ENCODE assay signal across 8 cellular contexts in genomic region chr1:27342778-27343638, GRCh38. TPM values are rescaled to one million over a fixed set of nuclear protein-coding genes. Genes with fewer than 3 reads are reported as not detected.
DNase-seq lines count a peak whose midpoint lies in the region; ATAC-seq, FAIRE-seq and TF ChIP-seq lines count a peak whose summit lies in the region.

No MANE protein-coding gene starts in this region.

- H3K9ac ChIP-seq in HUES6 (ENCODE audit: low read length) (peak overlapping the region; percentile 33), HepG2 (ENCODE audit: insufficient read depth, low read depth, low read length) (peak overlapping the region; percentile 72)

- BruUV-seq in HepG2 (replicated peaks; lab: Mats Ljungman, UMichigan) = no TSS peak

- H3K4me3 ChIP-seq in HUES6 (ENCODE audit: low read depth, low read length) (peak overlapping the region; percentile 51), HepG2 (replicated peaks in 1 of 3; ENCODE audit: insufficient read depth in 1 of 3, low read depth in 2 of 3, low read length in 3 of 3) (peak overlapping the region; percentile 65 to 84 (median 79)), thoracic aorta (peak overlapping the region; percentile 26)

- TF ChIP-seq RAD21 in HepG2 (CRISPR knock-in tag; IDR thresholded peaks at IDR 0.05) = no peak

- no peak for FAIRE-seq in HepG2 (lab: Jason Lieb, UNC)

- no peaks in the 10 kb centered on the region for H3K79me2 ChIP-seq in HepG2 (ENCODE audit: insufficient read depth, low read length)

- peaks cover 65% of the 10 kb centered on the region for H3K4me1 Mint-ChIP-seq in activated naive CD4-positive, alpha-beta T cell treated with anti-CD3 and anti-CD28 coated beads, Interleukin-2, amount 10 ng/mL, durations not matched to agents 7 days and 5 days

- H3K36me3 ChIP-seq in HUES6 (ENCODE audit: control insufficient read depth, insufficient read depth, low read length) = peaks cover 4% of the 10 kb centered on the region; the same call in 1 of the 2 replicates
- H3K36me3 ChIP-seq in HepG2 (replicated peaks in 1 of 2; ENCODE audit: control insufficient read depth in 1 of 2, insufficient read depth in 2 of 2, low read length in 2 of 2) = no peaks in the 10 kb centered on the region
- H3K36me3 ChIP-seq in thoracic aorta = peaks cover 4% of the 10 kb centered on the region

- no peaks in the 10 kb centered on the region for H3K27me3 Mint-ChIP-seq in activated naive CD4-positive, alpha-beta T cell treated with anti-CD3 and anti-CD28 coated beads, Interleukin-2, amount 10 ng/mL, durations not matched to agents 7 days and 5 days

- H3K9me3 Mint-ChIP-seq in activated naive CD4-positive, alpha-beta T cell treated with anti-CD3 and anti-CD28 coated beads, Interleukin-2, amount 10 ng/mL, durations not matched to agents 7 days and 5 days = no peaks in the 10 kb centered on the region

- no peaks in the 10 kb centered on the region for H4K20me1 ChIP-seq in HepG2 (ENCODE audit: insufficient read depth, low read length)

- peak; percentile 58 for DNase-seq in DMS153 (lab: John Stamatoyannopoulos, UW)
- peak; percentile 95 for DNase-seq in SKM-1 (lab: John Stamatoyannopoulos, UW; ENCODE audit: unreplicated experiment)
- peak; percentile 87 for DNase-seq in activated naive CD4-positive, alpha-beta T cell treated with anti-CD3 and anti-CD28 coated beads, Interleukin-2, amount 10 ng/mL, durations not matched to agents 7 days and 5 days
- peak; percentile 52 for DNase-seq in HepG2 (ENCODE audit: low spot score)
- DNase-seq in thoracic aorta (ENCODE audit: low spot score) = no peak
- no peak for DNase-seq in RKO (ENCODE audit: low spot score)
- DNase-seq in kidney glomerular epithelial cell (lab: John Stamatoyannopoulos, UW) = no peak

- ATAC-seq in HepG2 (peak; percentile 77), thoracic aorta (ENCODE audit: insufficient number of reproducible peaks, low FRiP score, low read depth) (no peak)

- no peak for TF ChIP-seq EP300 in HepG2 (IDR thresholded peaks at IDR 0.05; ENCODE audit: low read depth in 2 of 2, low read length in 2 of 2)
- 0 out of 2 replicates have a peak, but pooled peaks have one; percentile 19 for TF ChIP-seq EP300 in HepG2 (CRISPR knock-in tag; IDR thresholded peaks at IDR 0.05; ENCODE audit: borderline replicate concordance)

- TF ChIP-seq CTCF in HepG2 (CRISPR knock-in tag; IDR thresholded peaks at IDR 0.05) = no peak
- no peak for TF ChIP-seq CTCF in thoracic aorta (IDR thresholded peaks at IDR 0.05)

- in situ Hi-C loops in HepG2 (cut with HindIII; ENCODE audit: extremely low pct_ligation_motif_present, low pct_unique_long_range_greater_than_20kb) = no loop called here

- peak overlapping the region; percentile 90 for H3K27ac Mint-ChIP-seq in activated naive CD4-positive, alpha-beta T cell treated with anti-CD3 and anti-CD28 coated beads, Interleukin-2, amount 10 ng/mL, durations not matched to agents 7 days and 5 days

- H3K36me3 Mint-ChIP-seq in activated naive CD4-positive, alpha-beta T cell treated with anti-CD3 and anti-CD28 coated beads, Interleukin-2, amount 10 ng/mL, durations not matched to agents 7 days and 5 days = peaks cover 44% of the 10 kb centered on the region

- POLR2A ChIA-PET in HepG2 (lab: Yijun Ruan, JAX) = interaction anchor here (0.7 to 3.2 kb wide), 6 partner anchors 9 to 23 kb away, joined by 3 to 36 read pairs (median 8); partner anchors contain the start of gene MAP3K6

- peak in 1 of 2 experiments; percentile 51; a peak in 2 of 4 replicates for TF ChIP-seq POLR2A in HepG2 (IDR thresholded peaks at IDR 0.05; ENCODE audit: insufficient read depth in 1 of 2, low read depth in 2 of 2, low read length in 2 of 2)

- H2AFZ ChIP-seq in HepG2 (ENCODE audit: low read length) = no peak overlapping the region

- peak overlapping the region; percentile 90 for H3K4me3 Mint-ChIP-seq in activated naive CD4-positive, alpha-beta T cell treated with anti-CD3 and anti-CD28 coated beads, Interleukin-2, amount 10 ng/mL, durations not matched to agents 7 days and 5 days

- peak overlapping the region; percentile 99 for H3K4me2 ChIP-seq in HepG2 (ENCODE audit: low read depth, low read length)

- no peaks in the 10 kb centered on the region for H3K27me3 ChIP-seq in HUES6 (ENCODE audit: control insufficient read depth, insufficient read depth, low read length)
- H3K27me3 ChIP-seq in HepG2 (ENCODE audit: control insufficient read depth in 1 of 2, insufficient read depth in 2 of 2, low read length in 2 of 2) = no peaks in the 10 kb centered on the region; a peak in 1 of 5 replicates
- no peaks in the 10 kb centered on the region for H3K27me3 ChIP-seq in thoracic aorta (replicated peaks; ENCODE audit: insufficient read depth)

- WGBS in HepG2 (ENCODE audit: low lambda C conversion rate) = 2% methylated on average over 16 of the region's 31 CpGs

- H3K9me3 ChIP-seq in HUES6 (ENCODE audit: control insufficient read depth, insufficient read depth, low read depth, low read length) = no peaks in the 10 kb centered on the region
- no peaks in the 10 kb centered on the region for H3K9me3 ChIP-seq in HepG2 (ENCODE audit: low read length)
- no peaks in the 10 kb centered on the region for H3K9me3 ChIP-seq in thoracic aorta

- H3K4me1 ChIP-seq in HUES6 (ENCODE audit: control insufficient read depth, insufficient read depth, low read length) (peaks cover 48% of the 10 kb centered on the region), HepG2 (ENCODE audit: insufficient read depth, low read length) (peaks cover 20% of the 10 kb centered on the region), thoracic aorta (ENCODE audit: control insufficient read depth in 1 of 2, low read depth in 2 of 2) (no peaks in the 10 kb centered on the region)

- H3K27ac ChIP-seq in HUES6 (ENCODE audit: low read depth, low read length) (peak overlapping the region; percentile 24; the same call in 1 of the 2 replicates), HepG2 (ENCODE audit: extremely low read length, insufficient read depth, low read length) (peak overlapping the region; percentile 54), thoracic aorta (no peak overlapping the region)

- CTCF ChIA-PET in activated naive CD4-positive, alpha-beta T cell treated with anti-CD3 and anti-CD28 coated beads, Interleukin-2, amount 10 ng/mL, durations not matched to agents 7 days and 5 days (lab: Charles Lee) = interaction anchor here (0.6 to 3.2 kb wide), 8 partner anchors 10 to 320 kb away, joined by 3 to 26 read pairs (median 4); partner anchors contain the start of gene MAP3K6
- CTCF ChIA-PET in HepG2 (lab: Yijun Ruan, JAX; ENCODE audit: low intra/inter-chr PET ratio, low total read pairs) = no interaction called here

- intact Hi-C loops in HepG2 (cut with micrococcal nuclease; ENCODE audit: unreplicated experiment) = no loop called here

RNA-seq across cellular contexts. Expression of gene SYTL1, which starts 1.2 kb away (rescaled TPM):
- total RNA-seq in HepG2 (2016; rRNA removed; fragmentation: Illumina TruSeq; extraction: Trizol) (9.1 and 17.8 TPM in 2 replicates), thoracic aorta (1 to 10 TPM; 4.1 to 5.5 TPM)
- total RNA-seq in HepG2 (2016; cell fraction: cytosol; rRNA removed; fragmentation: Illumina TruSeq; extraction: Trizol; ENCODE audit: low read depth) = 5.6 TPM in 2 replicates
- total RNA-seq in HepG2 (2016; cell fraction: insoluble cytoplasmic fraction; rRNA removed; fragmentation: Illumina TruSeq; extraction: Trizol) = 7.9 and 19.8 TPM in 2 replicates
- 7.4 and 8.0 TPM in 2 replicates for total RNA-seq in HepG2 (2016; cell fraction: membrane; rRNA removed; fragmentation: Illumina TruSeq; extraction: Trizol)
- 15.9 and 19.3 TPM in 2 replicates for total RNA-seq in HepG2 (2016; cell fraction: nucleus; rRNA removed; fragmentation: Illumina TruSeq; extraction: Trizol)
- 11.1 and 15.8 TPM in 2 replicates for polyA plus RNA-seq in HepG2 (2011; rRNA removed)
- polyA plus RNA-seq in HepG2 (2011; cell fraction: cytosol; rRNA removed) = 4.7 and 8.4 TPM in 2 replicates
- polyA plus RNA-seq in HepG2 (2011; cell fraction: nucleus; rRNA removed) = 175 and 243 TPM in 2 replicates
- 7.2 and 8.3 TPM in 2 replicates for polyA plus RNA-seq in HepG2 (2012)
- polyA plus RNA-seq in HepG2 (2016; cell fraction: cytosol; fragmentation: Illumina TruSeq; extraction: Trizol; ENCODE audit: low read depth) = 3.6 and 4.2 TPM in 2 replicates
- 8.1 and 8.6 TPM in 2 replicates for polyA plus RNA-seq in HepG2 (2016; cell fraction: insoluble cytoplasmic fraction; fragmentation: Illumina TruSeq; extraction: Trizol; ENCODE audit: low read depth)
- 4.6 and 5.4 TPM in 2 replicates for polyA plus RNA-seq in HepG2 (2016; cell fraction: membrane; fragmentation: Illumina TruSeq; extraction: Trizol; ENCODE audit: low read depth)
- 45.3 and 50.8 TPM in 2 replicates for polyA plus RNA-seq in HepG2 (2016; cell fraction: nucleus; fragmentation: Illumina TruSeq; extraction: Trizol; ENCODE audit: insufficient read depth, low read depth)
- polyA minus RNA-seq in HepG2 (2011; rRNA and poly(A)+ RNA removed; ENCODE audit: low replicate concordance) = 0.21 and 11.5 TPM in 2 replicates
- polyA minus RNA-seq in HepG2 (2011; cell fraction: cytosol; rRNA and poly(A)+ RNA removed) = 3.3 and 6.7 TPM in 2 replicates
- 14.3 and 14.8 TPM in 2 replicates for polyA minus RNA-seq in HepG2 (2011; cell fraction: nucleus; rRNA and poly(A)+ RNA removed)

RNA-seq across cellular contexts. Expression of gene TMEM222, which starts 21.0 kb away (rescaled TPM):
- 9.9 and 22.7 TPM in 2 replicates for total RNA-seq in HepG2 (2016; rRNA removed; fragmentation: Illumina TruSeq; extraction: Trizol)
- 10.4 and 13.7 TPM in 2 replicates for total RNA-seq in HepG2 (2016; cell fraction: cytosol; rRNA removed; fragmentation: Illumina TruSeq; extraction: Trizol; ENCODE audit: low read depth)
- 9.9 and 24.4 TPM in 2 replicates for total RNA-seq in HepG2 (2016; cell fraction: insoluble cytoplasmic fraction; rRNA removed; fragmentation: Illumina TruSeq; extraction: Trizol)
- 19.0 and 21.0 TPM in 2 replicates for total RNA-seq in HepG2 (2016; cell fraction: membrane; rRNA removed; fragmentation: Illumina TruSeq; extraction: Trizol)
- 20.8 and 23.3 TPM in 2 replicates for total RNA-seq in HepG2 (2016; cell fraction: nucleus; rRNA removed; fragmentation: Illumina TruSeq; extraction: Trizol)
- polyA plus RNA-seq in HepG2 (2011; rRNA removed) = 29.6 and 40.8 TPM in 2 replicates
- 26.0 and 32.7 TPM in 2 replicates for polyA plus RNA-seq in HepG2 (2011; cell fraction: cytosol; rRNA removed)
- polyA plus RNA-seq in HepG2 (2011; cell fraction: nucleus; rRNA removed) = 63.1 and 68.2 TPM in 2 replicates
- polyA plus RNA-seq in HepG2 (2012) = 17.8 and 25.1 TPM in 2 replicates
- 16.5 and 17.4 TPM in 2 replicates for polyA plus RNA-seq in HepG2 (2016; cell fraction: cytosol; fragmentation: Illumina TruSeq; extraction: Trizol; ENCODE audit: low read depth)
- polyA plus RNA-seq in HepG2 (2016; cell fraction: insoluble cytoplasmic fraction; fragmentation: Illumina TruSeq; extraction: Trizol; ENCODE audit: low read depth) = 11.5 and 18.3 TPM in 2 replicates
- polyA plus RNA-seq in HepG2 (2016; cell fraction: membrane; fragmentation: Illumina TruSeq; extraction: Trizol; ENCODE audit: low read depth) = 21.3 and 22.0 TPM in 2 replicates
- polyA plus RNA-seq in HepG2 (2016; cell fraction: nucleus; fragmentation: Illumina TruSeq; extraction: Trizol; ENCODE audit: insufficient read depth, low read depth) = 49.6 and 50.9 TPM in 2 replicates
- 59.9 and 69.4 TPM in 2 replicates for polyA minus RNA-seq in HepG2 (2011; rRNA and poly(A)+ RNA removed; ENCODE audit: low replicate concordance)
- 11.7 and 18.2 TPM in 2 replicates for polyA minus RNA-seq in HepG2 (2011; cell fraction: cytosol; rRNA and poly(A)+ RNA removed)
- polyA minus RNA-seq in HepG2 (2011; cell fraction: nucleus; rRNA and poly(A)+ RNA removed) = 16.6 and 21.0 TPM in 2 replicates
- 10 to 100 TPM; 31.5 to 45.1 TPM for total RNA-seq in thoracic aorta

RNA-seq across cellular contexts. Expression of gene MAP3K6, which starts 23.8 kb away (rescaled TPM):
- total RNA-seq in HepG2 (2016; rRNA removed; fragmentation: Illumina TruSeq; extraction: Trizol) (2.7 and 3.5 TPM in 2 replicates), thoracic aorta (10 to 100 TPM; 78.6 to 85.6 TPM)
- total RNA-seq in HepG2 (2016; cell fraction: cytosol; rRNA removed; fragmentation: Illumina TruSeq; extraction: Trizol; ENCODE audit: low read depth) = 0.62 and 2.3 TPM in 2 replicates
- total RNA-seq in HepG2 (2016; cell fraction: insoluble cytoplasmic fraction; rRNA removed; fragmentation: Illumina TruSeq; extraction: Trizol) = 2.6 and 2.8 TPM in 2 replicates
- total RNA-seq in HepG2 (2016; cell fraction: membrane; rRNA removed; fragmentation: Illumina TruSeq; extraction: Trizol) = 0.93 and 0.99 TPM in 2 replicates
- total RNA-seq in HepG2 (2016; cell fraction: nucleus; rRNA removed; fragmentation: Illumina TruSeq; extraction: Trizol) = 1.8 and 2.3 TPM in 2 replicates
- polyA plus RNA-seq in HepG2 (2011; rRNA removed) = 2.7 and 3.2 TPM in 2 replicates
- polyA plus RNA-seq in HepG2 (2011; cell fraction: cytosol; rRNA removed) = 1.2 and 1.4 TPM in 2 replicates
- 20.8 and 29.2 TPM in 2 replicates for polyA plus RNA-seq in HepG2 (2011; cell fraction: nucleus; rRNA removed)
- polyA plus RNA-seq in HepG2 (2012) = 0.97 and 2.1 TPM in 2 replicates
- polyA plus RNA-seq in HepG2 (2016; cell fraction: cytosol; fragmentation: Illumina TruSeq; extraction: Trizol; ENCODE audit: low read depth) = 0.44 and 1.2 TPM in 2 replicates
- 2.4 and 2.8 TPM in 2 replicates for polyA plus RNA-seq in HepG2 (2016; cell fraction: insoluble cytoplasmic fraction; fragmentation: Illumina TruSeq; extraction: Trizol; ENCODE audit: low read depth)
- 1.1 and 1.2 TPM in 2 replicates for polyA plus RNA-seq in HepG2 (2016; cell fraction: membrane; fragmentation: Illumina TruSeq; extraction: Trizol; ENCODE audit: low read depth)
- 5.1 and 8.1 TPM in 2 replicates for polyA plus RNA-seq in HepG2 (2016; cell fraction: nucleus; fragmentation: Illumina TruSeq; extraction: Trizol; ENCODE audit: insufficient read depth, low read depth)
- 5.7 and 12.4 TPM in 2 replicates for polyA minus RNA-seq in HepG2 (2011; rRNA and poly(A)+ RNA removed; ENCODE audit: low replicate concordance)
- 0.59 and 1.5 TPM in 2 replicates for polyA minus RNA-seq in HepG2 (2011; cell fraction: cytosol; rRNA and poly(A)+ RNA removed)
- polyA minus RNA-seq in HepG2 (2011; cell fraction: nucleus; rRNA and poly(A)+ RNA removed) = 3.4 and 4.0 TPM in 2 replicates

RNA-seq across cellular contexts. Expression of gene FCN3, which starts 31.6 kb away (rescaled TPM):
- total RNA-seq in HepG2 (2016; rRNA removed; fragmentation: Illumina TruSeq; extraction: Trizol) (not detected in 2 replicates), thoracic aorta (1 to 10 TPM; 3.5 to 4.5 TPM)
- not detected in 2 replicates for total RNA-seq in HepG2 (2016; cell fraction: cytosol; rRNA removed; fragmentation: Illumina TruSeq; extraction: Trizol; ENCODE audit: low read depth)
- not detected in 2 replicates for total RNA-seq in HepG2 (2016; cell fraction: insoluble cytoplasmic fraction; rRNA removed; fragmentation: Illumina TruSeq; extraction: Trizol)
- total RNA-seq in HepG2 (2016; cell fraction: membrane; rRNA removed; fragmentation: Illumina TruSeq; extraction: Trizol) = not detected in 2 replicates
- total RNA-seq in HepG2 (2016; cell fraction: nucleus; rRNA removed; fragmentation: Illumina TruSeq; extraction: Trizol) = not detected in 2 replicates
- polyA plus RNA-seq in HepG2 (2011; rRNA removed) = not detected in 2 replicates
- polyA plus RNA-seq in HepG2 (2011; cell fraction: cytosol; rRNA removed) = not detected in 2 replicates
- not detected in 2 replicates for polyA plus RNA-seq in HepG2 (2011; cell fraction: nucleus; rRNA removed)
- not detected in 2 replicates for polyA plus RNA-seq in HepG2 (2012)
- polyA plus RNA-seq in HepG2 (2016; cell fraction: cytosol; fragmentation: Illumina TruSeq; extraction: Trizol; ENCODE audit: low read depth) = not detected in 2 replicates
- not detected in 2 replicates for polyA plus RNA-seq in HepG2 (2016; cell fraction: insoluble cytoplasmic fraction; fragmentation: Illumina TruSeq; extraction: Trizol; ENCODE audit: low read depth)
- polyA plus RNA-seq in HepG2 (2016; cell fraction: membrane; fragmentation: Illumina TruSeq; extraction: Trizol; ENCODE audit: low read depth) = not detected in 2 replicates
- polyA plus RNA-seq in HepG2 (2016; cell fraction: nucleus; fragmentation: Illumina TruSeq; extraction: Trizol; ENCODE audit: insufficient read depth, low read depth) = not detected in 2 replicates
- polyA minus RNA-seq in HepG2 (2011; rRNA and poly(A)+ RNA removed; ENCODE audit: low replicate concordance) = not detected in 2 replicates
- polyA minus RNA-seq in HepG2 (2011; cell fraction: cytosol; rRNA and poly(A)+ RNA removed) = not detected in 2 replicates
- not detected in 2 replicates for polyA minus RNA-seq in HepG2 (2011; cell fraction: nucleus; rRNA and poly(A)+ RNA removed)

RNA-seq across cellular contexts. Expression of gene CD164L2, which starts 40.1 kb away (rescaled TPM):
- total RNA-seq in HepG2 (2016; rRNA removed; fragmentation: Illumina TruSeq; extraction: Trizol) = not detected in 2 replicates
- not detected in 2 replicates for total RNA-seq in HepG2 (2016; cell fraction: cytosol; rRNA removed; fragmentation: Illumina TruSeq; extraction: Trizol; ENCODE audit: low read depth)
- not detected in 2 replicates for total RNA-seq in HepG2 (2016; cell fraction: insoluble cytoplasmic fraction; rRNA removed; fragmentation: Illumina TruSeq; extraction: Trizol)
- not detected in 2 replicates for total RNA-seq in HepG2 (2016; cell fraction: membrane; rRNA removed; fragmentation: Illumina TruSeq; extraction: Trizol)
- total RNA-seq in HepG2 (2016; cell fraction: nucleus; rRNA removed; fragmentation: Illumina TruSeq; extraction: Trizol) = not detected in 2 replicates
- not detected in 2 replicates for polyA plus RNA-seq in HepG2 (2011; rRNA removed)
- polyA plus RNA-seq in HepG2 (2011; cell fraction: cytosol; rRNA removed) = not detected in 2 replicates
- polyA plus RNA-seq in HepG2 (2011; cell fraction: nucleus; rRNA removed) = 0.17 and 0.21 TPM in 2 replicates
- not detected in 2 replicates for polyA plus RNA-seq in HepG2 (2012)
- not detected in 2 replicates for polyA plus RNA-seq in HepG2 (2016; cell fraction: cytosol; fragmentation: Illumina TruSeq; extraction: Trizol; ENCODE audit: low read depth)
- not detected in 2 replicates for polyA plus RNA-seq in HepG2 (2016; cell fraction: insoluble cytoplasmic fraction; fragmentation: Illumina TruSeq; extraction: Trizol; ENCODE audit: low read depth)
- not detected in 2 replicates for polyA plus RNA-seq in HepG2 (2016; cell fraction: membrane; fragmentation: Illumina TruSeq; extraction: Trizol; ENCODE audit: low read depth)
- not detected in 2 replicates for polyA plus RNA-seq in HepG2 (2016; cell fraction: nucleus; fragmentation: Illumina TruSeq; extraction: Trizol; ENCODE audit: insufficient read depth, low read depth)
- polyA minus RNA-seq in HepG2 (2011; rRNA and poly(A)+ RNA removed; ENCODE audit: low replicate concordance) = 0.16 TPM in 1 of 2 replicates, not detected in the other
- not detected in 2 replicates for polyA minus RNA-seq in HepG2 (2011; cell fraction: cytosol; rRNA and poly(A)+ RNA removed)
- polyA minus RNA-seq in HepG2 (2011; cell fraction: nucleus; rRNA and poly(A)+ RNA removed) = not detected in 2 replicates
- not detected for total RNA-seq in thoracic aorta

Comparison
In these comparisons a context has a peak if more than half of its experiments do, and no peak if none do; other contexts are left out.
1. DNase-seq: peak in DMS153 (single experiment), SKM-1 (single experiment), activated naive CD4-positive, alpha-beta T cell treated with anti-CD3 and anti-CD28 coated beads, Interleukin-2, amount 10 ng/mL, durations not matched to agents 7 days and 5 days (single experiment) and HepG2 (single experiment); none in thoracic aorta (single experiment), RKO (single experiment) and kidney glomerular epithelial cell (single experiment).
2. H3K27ac ChIP-seq: peak in HUES6 (single experiment) and HepG2 (single experiment); none in thoracic aorta (0 of 2).
3. H3K4me3 ChIP-seq: peak in every context shown above with its lines; median percentile 79 in HepG2; 51 in HUES6; 26 in thoracic aorta.
4. RNA of gene MAP3K6, which starts 23.8 kb away (total RNA-seq): 78.6 to 85.6 TPM in thoracic aorta; 0.62 to 3.5 TPM in HepG2; every median in the first group is over 10 times any median in the second.